Comparison of ENCODE assay signal across 1 cellular context in genomic region chr14:91436266-91436665, GRCh38. TPM values are rescaled to one million over a fixed set of nuclear protein-coding genes. Genes with fewer than 3 reads are reported as not detected.
"Had no signal": no experiment of that assay in that cellular context is flagged by ENCODE, and none has a peak within 500 bp of the region (broad histone marks: within the 10 kb centered on the region; RNA-seq: fewer than 3 reads in every experiment).

No MANE protein-coding gene starts in this region.

RNA-seq across cellular contexts. Expression of gene CCDC88C, which starts 18.6 kb away (rescaled TPM):
- polyA plus RNA-seq: smooth muscle cell had no signal
